25 cellular contexts compared by ENCODE assay signal in the genomic region with DNA sequence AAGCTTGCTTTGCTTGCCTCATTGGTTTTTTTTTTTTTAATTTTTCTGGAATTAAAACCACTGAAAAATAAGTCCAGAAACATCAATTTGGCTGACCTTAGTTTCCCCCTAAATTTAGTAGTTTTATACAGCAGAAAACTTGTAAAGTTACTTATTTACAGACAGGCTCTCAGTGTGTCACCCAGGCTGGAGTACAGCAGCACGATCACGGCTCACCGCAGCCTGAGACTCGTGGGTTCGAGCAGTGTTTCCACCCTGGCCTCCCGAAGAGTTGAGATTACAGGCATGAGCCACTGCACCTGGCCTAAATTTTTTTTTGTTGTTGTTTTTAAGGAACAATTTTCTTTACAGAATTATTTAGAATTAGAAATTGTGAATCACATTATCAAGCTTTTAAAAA.
"Had no signal": no experiment of that assay in that cellular context is flagged by ENCODE, and none has a peak within 500 bp of the region (broad histone marks: within the 10 kb centered on the region; RNA-seq: fewer than 3 reads in every experiment).

No MANE protein-coding gene starts in this region.

- H3K4me2 ChIP-seq: smooth muscle cell had no signal

- H3K27ac ChIP-seq: left lung, lower lobe of right lung, parathyroid adenoma, psoas muscle, right atrium auricular region, right lobe of liver, stomach, testis, thyroid gland, transverse colon, upper lobe of left lung, vagina had no signal

- H3K4me1 ChIP-seq: left lung, lower lobe of right lung, parathyroid adenoma, psoas muscle, right atrium auricular region, right lobe of liver, testis, thyroid gland, transverse colon, upper lobe of left lung, vagina had no signal

- H3K4me3 ChIP-seq: left lung, lower lobe of right lung, psoas muscle, right atrium auricular region, right lobe of liver, smooth muscle cell, stomach, testis, thyroid gland, transverse colon, upper lobe of left lung, vagina had no signal

- H3K36me3 ChIP-seq: left lung, lower lobe of right lung, right atrium auricular region, right lobe of liver, stomach, thyroid gland, transverse colon, upper lobe of left lung, vagina had no signal

- DNase-seq: hypothalamus; immature natural killer cell; kidney; left cardiac atrium; left lung; lower lobe of right lung; mammary epithelial cell; mesenchymal stem cell; naive thymus-derived CD8-positive, alpha-beta T cell; nucleus accumbens; psoas muscle; right lobe of liver; stimulated activated CD4-positive, alpha-beta T cell treated with anti-CD3 and anti-CD28 coated beads, Interleukin-1b, Interleukin-23, amount 100 ng/mL, for 48 hours; stimulated activated CD4-positive, alpha-beta T cell treated with anti-CD3 and anti-CD28 coated beads, Interleukin-2, amount 100 ng/mL, for 48 hours; stimulated activated naive B cell treated with anti-CD40 and anti-IgM and Interleukin-4, amounts not matched to agents 10 μg/mL and 1 μg/mL and 100 μg/mL, for 72 hours; stimulated activated naive CD8-positive, alpha-beta T cell treated with anti-CD3 and anti-CD28 coated beads, Interleukin-15, Interleukin-2, amounts not matched to agents 100 U/mL and 50 U/mL, for 24 hours; stomach; testis; thyroid gland; transverse colon had no signal

- H3K79me2 ChIP-seq: parathyroid adenoma had no signal

- H2AFZ ChIP-seq: parathyroid adenoma had no signal

- H3K9me3 ChIP-seq: lower lobe of right lung, psoas muscle, right lobe of liver, stomach, testis, thyroid gland, transverse colon, upper lobe of left lung, vagina had no signal
